In the genomic region with DNA sequence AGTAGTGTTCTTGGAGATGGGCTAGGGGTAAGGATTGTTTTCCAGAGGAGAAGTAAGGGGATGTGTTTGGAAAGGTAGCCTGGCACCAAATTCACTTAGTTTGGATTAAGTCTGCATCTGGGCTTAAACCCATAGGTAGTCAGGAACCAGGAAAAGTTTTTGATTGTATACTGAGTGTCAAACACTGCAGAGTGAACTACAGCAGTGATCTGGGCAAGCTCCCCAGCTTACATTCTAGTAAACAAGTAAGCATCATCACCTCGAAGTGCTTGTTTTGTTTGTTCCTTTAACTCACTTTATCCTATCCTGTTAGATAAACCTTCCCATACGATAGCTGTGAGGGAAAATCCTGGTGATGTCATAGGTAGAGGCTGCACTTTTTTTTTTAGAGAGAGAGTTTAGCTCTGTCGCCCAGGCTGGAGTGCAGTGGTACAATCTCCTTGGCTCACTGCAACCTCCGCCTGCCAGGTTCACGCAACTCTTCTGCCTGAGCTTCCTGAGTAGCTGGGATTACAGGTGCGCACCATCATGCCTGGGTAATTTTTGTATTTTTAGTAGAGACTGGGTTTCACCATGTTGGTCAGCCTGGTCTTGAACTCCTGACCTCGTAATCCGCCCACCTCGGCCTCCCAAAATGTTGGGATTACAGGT, we compare ENCODE assay signal across 13 cellular contexts. TPM values are rescaled to one million over a fixed set of nuclear protein-coding genes. Genes with fewer than 3 reads are reported as not detected.
DNase-seq lines count a peak whose midpoint lies in the region; ATAC-seq, FAIRE-seq and TF ChIP-seq lines count a peak whose summit lies in the region.
"Had no signal": no experiment of that assay in that cellular context is flagged by ENCODE, and none has a peak within 500 bp of the region (broad histone marks: within the 10 kb centered on the region; RNA-seq: fewer than 3 reads in every experiment).

No MANE protein-coding gene starts in this region.

- CTCF ChIA-PET in activated CD8-positive, alpha-beta T cell treated with anti-CD3 and anti-CD28 coated beads, Interleukin-2, amount 10 ng/mL, durations not matched to agents 7 days and 5 days (lab: Charles Lee) = interaction anchor here (1.2 to 1.8 kb wide), 4 partner anchors 9 to 21 kb away, joined by 3 to 10 read pairs (median 4); no protein-coding TSS in a partner anchor

- dilution Hi-C loops in keratinocyte (cut with MboI; ENCODE audit: extremely low pct_ligation_motif_present, low sequenced_read_pairs) = no loop called here

- peaks cover 72% of the 10 kb centered on the region for H3K79me2 ChIP-seq in keratinocyte (ENCODE audit: control insufficient read depth, insufficient read depth, low read length)

- H3K4me2 ChIP-seq in keratinocyte (ENCODE audit: control insufficient read depth, extremely low read depth, insufficient read depth, low read depth, low read length) = peak overlapping the region; percentile 88

- DNase-seq in BE2C (no peak), HAP-1 (ENCODE audit: low spot score in 2 of 2) (no peak), keratinocyte (ENCODE audit: low read depth, low spot score) (no peak), NCI-H526 treated with DMSO at 0.1 percent for 48 hours (lab: John Stamatoyannopoulos, UW) (no peak), C1 segment of cervical spinal cord (lab: John Stamatoyannopoulos, UW) (no peak)
- no peak for DNase-seq in activated CD8-positive, alpha-beta T cell treated with anti-CD3 and anti-CD28 coated beads, Interleukin-2, amount 10 ng/mL, durations not matched to agents 7 days and 5 days
- DNase-seq: amygdala; DMS 273 treated with DMSO at 0.1 percent for 48 hours; NCI-H510A treated with DMSO at 0.1 percent for 48 hours; stimulated activated CD4-positive, alpha-beta T cell treated with anti-CD3 and anti-CD28 coated beads, Interleukin-2, amount 100 ng/mL, for 24 hours had no signal

- ATAC-seq in activated CD8-positive, alpha-beta T cell treated with anti-CD3 and anti-CD28 coated beads, Interleukin-2, amount 10 ng/mL, durations not matched to agents 7 days and 5 days = no peak
- ATAC-seq in GM18870 (IDR thresholded peaks at IDR 0.05; ENCODE audit: unreplicated experiment) (no peak), HG03469 (IDR thresholded peaks at IDR 0.05; ENCODE audit: unreplicated experiment) (no peak)

- peak overlapping the region; percentile 80 for H3K4me3 Mint-ChIP-seq in activated CD8-positive, alpha-beta T cell treated with anti-CD3 and anti-CD28 coated beads, Interleukin-2, amount 10 ng/mL, durations not matched to agents 7 days and 5 days

- H3K36me3 Mint-ChIP-seq in activated CD8-positive, alpha-beta T cell treated with anti-CD3 and anti-CD28 coated beads, Interleukin-2, amount 10 ng/mL, durations not matched to agents 7 days and 5 days (ENCODE audit: low read depth) = peaks cover 61% of the 10 kb centered on the region

- no peak overlapping the region for H2AFZ ChIP-seq in keratinocyte (ENCODE audit: control insufficient read depth, low read length)

- H3K4me1 Mint-ChIP-seq in activated CD8-positive, alpha-beta T cell treated with anti-CD3 and anti-CD28 coated beads, Interleukin-2, amount 10 ng/mL, durations not matched to agents 7 days and 5 days (ENCODE audit: low read depth) = peaks cover 51% of the 10 kb centered on the region

- in situ Hi-C loops in HAP-1 (cut with MboI; ENCODE audit: low sequenced_read_pairs) = loop anchor here (25.0 kb wide), 1 partner anchor 1051 kb away; no protein-coding TSS in a partner anchor

- H3K4me3 ChIP-seq in BE2C (ENCODE audit: low read depth, low read length) (peak overlapping the region; percentile 94), HAP-1 (peak overlapping the region; percentile 94), keratinocyte (ENCODE audit: control insufficient read depth in 2 of 3, extremely low read depth in 1 of 3, insufficient read depth in 2 of 3, low read depth in 1 of 3, low read length in 3 of 3) (peak overlapping the region; percentile 4 to 99 (median 97))
- H3K4me3 ChIP-seq: tibial nerve had no signal

- H3K9me3 ChIP-seq in BE2C (no peaks in the 10 kb centered on the region), HAP-1 (no peaks in the 10 kb centered on the region), keratinocyte (ENCODE audit: control insufficient read depth, low read depth, low read length) (no peaks in the 10 kb centered on the region)
- H3K9me3 ChIP-seq: tibial nerve had no signal

- peak overlapping the region; percentile 24 for H3K27ac Mint-ChIP-seq in activated CD8-positive, alpha-beta T cell treated with anti-CD3 and anti-CD28 coated beads, Interleukin-2, amount 10 ng/mL, durations not matched to agents 7 days and 5 days

- peak overlapping the region; percentile 11 for H3K27ac ChIP-seq in keratinocyte (ENCODE audit: control insufficient read depth, insufficient read depth, low read length)

- POLR2A ChIA-PET in activated CD8-positive, alpha-beta T cell treated with anti-CD3 and anti-CD28 coated beads, Interleukin-2, amount 10 ng/mL, durations not matched to agents 7 days and 5 days (lab: Charles Lee) = interaction anchor here (0.5 kb wide), 1 partner anchor 11 kb away, joined by 3 read pairs; no protein-coding TSS in a partner anchor

- peaks cover 67% of the 10 kb centered on the region for H3K36me3 ChIP-seq in BE2C
- peaks cover 68% of the 10 kb centered on the region for H3K36me3 ChIP-seq in HAP-1 (replicated peaks)
- peaks cover 35 to 59% of the 10 kb centered on the region in 2 experiments for H3K36me3 ChIP-seq in keratinocyte (ENCODE audit: control insufficient read depth in 2 of 2, extremely low read depth in 1 of 2, insufficient read depth in 2 of 2, low read length in 2 of 2)

- no peaks in the 10 kb centered on the region for H3K9me3 Mint-ChIP-seq in activated CD8-positive, alpha-beta T cell treated with anti-CD3 and anti-CD28 coated beads, Interleukin-2, amount 10 ng/mL, durations not matched to agents 7 days and 5 days (ENCODE audit: insufficient read depth)

- FAIRE-seq in keratinocyte (lab: Jason Lieb, UNC) = no peak

- H4K20me1 ChIP-seq in keratinocyte (ENCODE audit: control insufficient read depth, extremely low read depth, insufficient read depth, low read length) = peaks cover 55% of the 10 kb centered on the region

- no peaks in the 10 kb centered on the region for H3K27me3 ChIP-seq in BE2C
- no peaks in the 10 kb centered on the region for H3K27me3 ChIP-seq in HAP-1 (ENCODE audit: low read depth)
- no peaks in the 10 kb centered on the region for H3K27me3 ChIP-seq in keratinocyte (ENCODE audit: control insufficient read depth, extremely low read depth, insufficient read depth, low read length)
- H3K27me3 ChIP-seq: tibial nerve had no signal

- no peaks in the 10 kb centered on the region for H3K27me3 Mint-ChIP-seq in activated CD8-positive, alpha-beta T cell treated with anti-CD3 and anti-CD28 coated beads, Interleukin-2, amount 10 ng/mL, durations not matched to agents 7 days and 5 days (ENCODE audit: low read depth)

- peak overlapping the region; percentile 96 for H3K9ac ChIP-seq in keratinocyte (ENCODE audit: control insufficient read depth, extremely low read depth, insufficient read depth, low read length)

- H3K9me1 ChIP-seq in keratinocyte (ENCODE audit: control insufficient read depth, extremely low read depth, insufficient read depth, low read length) = peaks cover 11% of the 10 kb centered on the region

- TF ChIP-seq CTCF in BE2C (IDR thresholded peaks at IDR 0.05; ENCODE audit: low read depth, low read length) (no peak), keratinocyte (optimal IDR thresholded peaks at IDR 0.05 in 1 of 3, IDR thresholded peaks at IDR 0.05 in 1 of 3, conservative IDR thresholded peaks at IDR 0.05 in 1 of 3; ENCODE audit: extremely low read depth in 1 of 3, insufficient read depth in 2 of 3, low read length in 3 of 3) (no peak)

- H3K4me1 ChIP-seq in BE2C = peaks cover 21% of the 10 kb centered on the region
- H3K4me1 ChIP-seq in HAP-1 = peaks cover 38% of the 10 kb centered on the region
- H3K4me1 ChIP-seq in keratinocyte (ENCODE audit: control insufficient read depth, extremely low read depth, insufficient read depth, low read length) = peaks cover 43% of the 10 kb centered on the region

RNA-seq across cellular contexts. Expression of gene RPS24, which starts 2.4 kb away (rescaled TPM):
- 2,087 TPM for polyA plus RNA-seq in BE2C (2012; ENCODE audit: insufficient read depth, insufficient read length, low read depth)
- total RNA-seq in activated CD8-positive, alpha-beta T cell treated with anti-CD3 and anti-CD28 coated beads, Interleukin-2, amount 10 ng/mL, durations not matched to agents 7 days and 5 days = 1,000 to 10,000 TPM; 1,446 to 1,455 TPM
- 3,337 to 5,180 TPM (median 3,738 TPM) in 3 replicates for polyA plus RNA-seq in keratinocyte
- 4,182 TPM for polyA plus RNA-seq in keratinocyte (2011; ENCODE audit: low read depth)
- 5,378 and 8,384 TPM in 2 replicates for polyA plus RNA-seq in keratinocyte (2011; cell fraction: cytosol; rRNA removed)
- 1,294 and 1,616 TPM in 2 replicates for polyA plus RNA-seq in keratinocyte (2011; cell fraction: nucleus; rRNA removed)
- 2,864 and 3,442 TPM in 2 replicates for polyA plus RNA-seq in keratinocyte (2012; ENCODE audit: low replicate concordance)
- 292 to 1,305 TPM (median 954 TPM) in 3 replicates for polyA minus RNA-seq in keratinocyte
- 756 TPM for polyA minus RNA-seq in keratinocyte (2011; cell fraction: cytosol; rRNA and poly(A)+ RNA removed)
- polyA minus RNA-seq in keratinocyte (2011; cell fraction: nucleus; rRNA and poly(A)+ RNA removed) = 144 and 255 TPM in 2 replicates

RNA-seq across cellular contexts. Expression of gene POLR3A, which starts 6.7 kb away (rescaled TPM):
- polyA plus RNA-seq in BE2C (2012; ENCODE audit: insufficient read depth, insufficient read length, low read depth) = 36.8 TPM
- total RNA-seq in activated CD8-positive, alpha-beta T cell treated with anti-CD3 and anti-CD28 coated beads, Interleukin-2, amount 10 ng/mL, durations not matched to agents 7 days and 5 days = 10 to 100 TPM; 17.0 to 18.5 TPM
- 15.2 to 18.3 TPM (median 15.5 TPM) in 3 replicates for polyA plus RNA-seq in keratinocyte
- polyA plus RNA-seq in keratinocyte (2011; ENCODE audit: low read depth) = 5.4 TPM
- polyA plus RNA-seq in keratinocyte (2011; cell fraction: cytosol; rRNA removed) = 9.0 and 11.2 TPM in 2 replicates
- polyA plus RNA-seq in keratinocyte (2011; cell fraction: nucleus; rRNA removed) = 32.8 and 35.7 TPM in 2 replicates
- 7.7 and 15.1 TPM in 2 replicates for polyA plus RNA-seq in keratinocyte (2012; ENCODE audit: low replicate concordance)
- 18.2 to 38.2 TPM (median 34.2 TPM) in 3 replicates for polyA minus RNA-seq in keratinocyte
- polyA minus RNA-seq in keratinocyte (2011; cell fraction: cytosol; rRNA and poly(A)+ RNA removed) = 22.4 TPM
- polyA minus RNA-seq in keratinocyte (2011; cell fraction: nucleus; rRNA and poly(A)+ RNA removed) = 49.5 and 72.4 TPM in 2 replicates
